Comparison of ENCODE assay signal across 12 cellular contexts in genomic region chr5:125349432-125349831, GRCh38.
DNase-seq lines count a peak whose midpoint lies in the region; ATAC-seq, FAIRE-seq and TF ChIP-seq lines count a peak whose summit lies in the region.
"Had no signal": no experiment of that assay in that cellular context is flagged by ENCODE, and none has a peak within 500 bp of the region (broad histone marks: within the 10 kb centered on the region; RNA-seq: fewer than 3 reads in every experiment).

No MANE protein-coding gene starts in this region.

- peaks cover 11% of the 10 kb centered on the region for H3K36me3 Mint-ChIP-seq in neural crest cell (ENCODE audit: low read depth)

- TF ChIP-seq POLR2A in H54 (IDR thresholded peaks at IDR 0.05; ENCODE audit: low read depth, low read length): no peak

- H3K9me3 ChIP-seq in cardiac muscle cell (ENCODE audit: low read depth): no peaks in the 10 kb centered on the region
- H3K9me3 ChIP-seq: gastrocnemius medialis had no signal

- no peaks in the 10 kb centered on the region for H3K9me3 Mint-ChIP-seq in neural crest cell

- H3K4me1 Mint-ChIP-seq in neural crest cell: peaks cover 65% of the 10 kb centered on the region

- H3K4me3 ChIP-seq in cardiac muscle cell: no peak overlapping the region
- H3K4me3 ChIP-seq: GM12878, PC-9 had no signal

- H3K4me3 Mint-ChIP-seq in neural crest cell: peak overlapping the region; percentile 28

- TF ChIP-seq CTCF in cardiac muscle cell (IDR thresholded peaks at IDR 0.05; ENCODE audit: low read depth, low read length) (no peak), neural crest cell (conservative IDR thresholded peaks at IDR 0.05) (no peak)

- no peaks in the 10 kb centered on the region for H3K27me3 ChIP-seq in cardiac muscle cell
- H3K27me3 ChIP-seq: gastrocnemius medialis had no signal

- H3K36me3 ChIP-seq in cardiac muscle cell: no peaks in the 10 kb centered on the region
- H3K36me3 ChIP-seq: gastrocnemius medialis had no signal

- ATAC-seq in HG02759 (IDR thresholded peaks at IDR 0.05; ENCODE audit: unreplicated experiment): no peak
- ATAC-seq: gastrocnemius medialis, GM12878 had no signal

- FAIRE-seq in H54 (lab: Jason Lieb, UNC): no peak
- FAIRE-seq: GM12878 had no signal

- H3K27me3 Mint-ChIP-seq in neural crest cell (ENCODE audit: low read depth): no peaks in the 10 kb centered on the region

- no peak overlapping the region for H3K27ac ChIP-seq in cardiac muscle cell
- H3K27ac ChIP-seq: gastrocnemius medialis, PC-9 had no signal

- H3K4me1 ChIP-seq in cardiac muscle cell (ENCODE audit: low read depth): peaks cover 20% of the 10 kb centered on the region

- DNase-seq in GM03348 (ENCODE audit: low spot score) (peak; percentile 11), amniotic epithelial cell (ENCODE audit: low read depth) (peak; percentile 24), cardiac muscle cell (ENCODE audit: low read depth in 1 of 2, low spot score in 1 of 2) (peak; percentile 30 to 49), neural crest cell (ENCODE audit: low read depth, low spot score) (no peak), KG1 (lab: John Stamatoyannopoulos, UW) (no peak), H54 (ENCODE audit: insufficient read length, low spot score) (no peak)
- DNase-seq in activated CD4-positive, alpha-beta T cell treated with anti-CD3 and anti-CD28 coated beads, Interleukin-2, amount 50 U/mL, for 4 hours: no peak
- DNase-seq: gastrocnemius medialis, NCI-H1694 treated with DMSO at 0.1 percent for 48 hours, PC-9 had no signal

- H3K27ac Mint-ChIP-seq in neural crest cell (ENCODE audit: unreplicated experiment): peak overlapping the region; percentile 22

Comparison
In these comparisons a context has a peak if more than half of its experiments do, and no peak if none do; other contexts are left out.
1. DNase-seq: peak in GM03348 (single experiment), amniotic epithelial cell (single experiment) and cardiac muscle cell (2 of 2); none in neural crest cell (single experiment), activated CD4-positive, alpha-beta T cell treated with anti-CD3 and anti-CD28 coated beads, Interleukin-2, amount 50 U/mL, for 4 hours (0 of 2), KG1 (single experiment) and H54 (single experiment).